ENCODE assay signal across 22 cellular contexts in the genomic region with DNA sequence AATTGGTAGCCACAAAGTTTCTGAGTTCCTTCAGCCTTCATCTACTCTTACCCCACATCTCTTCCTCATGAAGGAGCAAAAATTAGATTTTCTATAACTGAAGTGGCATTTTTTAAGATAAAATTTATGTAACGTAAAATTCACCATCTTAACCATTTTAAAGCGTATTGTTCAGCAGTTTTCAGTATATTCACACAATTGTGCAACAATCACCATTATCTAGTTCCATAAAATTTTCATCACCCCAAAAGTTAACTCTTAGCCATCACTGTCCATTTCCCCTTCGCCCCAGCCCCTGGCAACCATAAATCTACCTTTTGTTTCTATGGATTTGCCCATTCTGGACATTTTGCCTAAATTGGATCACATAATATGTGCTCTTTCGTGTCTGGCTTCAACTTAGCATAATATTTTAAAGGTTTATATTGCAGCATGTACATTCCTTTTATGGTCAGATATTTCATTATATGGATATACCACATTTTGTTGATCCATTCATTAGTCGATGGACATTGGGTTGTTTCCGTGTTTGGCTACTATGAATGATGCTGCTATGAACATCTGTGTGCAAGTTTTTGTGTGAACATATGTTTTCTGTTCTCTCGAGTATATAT. TPM values are rescaled to one million over a fixed set of nuclear protein-coding genes. Genes with fewer than 3 reads are reported as not detected.
A peak's percentile ranks its signal among the peaks of the same experiment; 100 is the strongest.
DNase-seq lines count a peak whose midpoint lies in the region; TF ChIP-seq lines count a peak whose summit lies in the region.
"Had no signal": no experiment of that assay in that cellular context is flagged by ENCODE, and none has a peak within 500 bp of the region (broad histone marks: within the 10 kb centered on the region; RNA-seq: fewer than 3 reads in every experiment).

No MANE protein-coding gene starts in this region.

- intact Hi-C loops in mammary epithelial cell (cut with micrococcal nuclease), result no loop called here
- intact Hi-C loops in MCF 10A (cut with micrococcal nuclease), result loop anchor here (10.0 kb wide), 1 partner anchor 568 kb away; no protein-coding TSS in a partner anchor
- intact Hi-C loops in cardiac septum (cut with DNase I), result no loop called here

- POLR2A ChIA-PET in MCF 10A (lab: Yijun Ruan, JAX), result interaction anchor here (1.6 kb wide), 1 partner anchor 15 kb away, joined by 4 read pairs; no protein-coding TSS in a partner anchor

- DNase-seq in mammary epithelial cell (peak; percentile 41), MCF 10A (ENCODE audit: unreplicated experiment) (no peak), astrocyte of the spinal cord (ENCODE audit: low read depth, low spot score) (peak; percentile 70), fibroblast of mammary gland (ENCODE audit: low read depth) (peak; percentile 84), skeletal muscle cell (ENCODE audit: low read depth) (peak; percentile 47), epidermal melanocyte (ENCODE audit: insufficient read length, low spot score) (no peak), cardiac septum (ENCODE audit: low spot score) (no peak), right atrium auricular region (ENCODE audit: low spot score) (no peak)
- DNase-seq: 8988T; CD4-positive, CD25-positive, alpha-beta regulatory T cell; DMS53; NCI-H1092; NCI-H1417 treated with DMSO at 0.1 percent for 48 hours; NCI-H1694 treated with DMSO at 0.1 percent for 48 hours; NCI-H2081; NCI-H2171; NCI-H226; NCI-H510A; NCI-H69; Right ventricle myocardium superior; RPMI8226 had no signal

- H3K9ac ChIP-seq in mammary epithelial cell (ENCODE audit: insufficient read depth, low read length), result no peak overlapping the region
- H3K9ac ChIP-seq: BLaER1 had no signal

- H3K27ac ChIP-seq in mammary epithelial cell (ENCODE audit: insufficient read depth, low read depth, low read length), result no peak overlapping the region
- no peak overlapping the region for H3K27ac ChIP-seq in right atrium auricular region
- H3K27ac ChIP-seq: BLaER1 had no signal

- H3K27me3 Mint-ChIP-seq in MCF 10A (ENCODE audit: insufficient read depth, unreplicated experiment), result no peaks in the 10 kb centered on the region
- H3K27me3 Mint-ChIP-seq: CD4-positive, CD25-positive, alpha-beta regulatory T cell had no signal

- H2AFZ ChIP-seq in mammary epithelial cell (ENCODE audit: low read depth, low read length), result no peak overlapping the region

- H3K27ac Mint-ChIP-seq in MCF 10A (ENCODE audit: low read depth, unreplicated experiment), result no peak overlapping the region
- H3K27ac Mint-ChIP-seq: CD4-positive, CD25-positive, alpha-beta regulatory T cell had no signal

- H3K36me3 Mint-ChIP-seq in MCF 10A (ENCODE audit: insufficient read depth, unreplicated experiment), result peaks cover 15% of the 10 kb centered on the region

- no peak overlapping the region for H3K4me3 ChIP-seq in mammary epithelial cell (replicated peaks in 1 of 3; ENCODE audit: insufficient read depth in 1 of 3, low read depth in 2 of 3, low read length in 3 of 3)
- H3K4me3 ChIP-seq in astrocyte of the spinal cord (ENCODE audit: low read depth, low read length), result no peak overlapping the region
- H3K4me3 ChIP-seq in fibroblast of mammary gland (ENCODE audit: control insufficient read depth, low read depth, low read length), result no peak overlapping the region
- no peak overlapping the region for H3K4me3 ChIP-seq in skeletal muscle cell (ENCODE audit: low read depth, low read length)
- no peak overlapping the region for H3K4me3 ChIP-seq in right atrium auricular region
- H3K4me3 ChIP-seq: BLaER1 had no signal

- CTCF ChIA-PET in mammary epithelial cell (lab: Charles Lee; ENCODE audit: low non-redundant PET) (interaction anchor here (0.6 kb wide), 1 partner anchor 550 kb away, joined by 8 read pairs; no protein-coding TSS in a partner anchor), MCF 10A (lab: Yijun Ruan, JAX) (no interaction called here)

- no peaks in the 10 kb centered on the region for H3K4me1 Mint-ChIP-seq in MCF 10A (ENCODE audit: insufficient read depth, unreplicated experiment)

- no peak overlapping the region for H3K4me2 ChIP-seq in mammary epithelial cell (ENCODE audit: insufficient read depth, low read depth, low read length)
- H3K4me2 ChIP-seq: BLaER1 had no signal

- dilution Hi-C loops in mammary epithelial cell (cut with HindIII; ENCODE audit: low sequenced_read_pairs), result no loop called here

- no peaks in the 10 kb centered on the region for H3K9me3 Mint-ChIP-seq in MCF 10A (ENCODE audit: unreplicated experiment)
- H3K9me3 Mint-ChIP-seq: CD4-positive, CD25-positive, alpha-beta regulatory T cell had no signal

- no peaks in the 10 kb centered on the region for H3K79me2 ChIP-seq in mammary epithelial cell (ENCODE audit: insufficient read depth, low read length)

- H3K9me3 ChIP-seq in mammary epithelial cell (replicated peaks; ENCODE audit: insufficient read depth, low read length) (no peaks in the 10 kb centered on the region), right atrium auricular region (no peaks in the 10 kb centered on the region)
- H3K9me3 ChIP-seq: BLaER1 had no signal

- H4K20me1 ChIP-seq in mammary epithelial cell (ENCODE audit: insufficient read depth, low read length), result no peaks in the 10 kb centered on the region
- H4K20me1 ChIP-seq: BLaER1 had no signal

- WGBS in mammary epithelial cell (ENCODE audit: low coverage, missing lambda C conversion rate), result 96% methylated on average over 7 of the region's 7 CpGs

- in situ Hi-C loops in mammary epithelial cell (cut with MboI; ENCODE audit: low sequenced_read_pairs in 2 of 2) (no loop called here), astrocyte of the spinal cord (cut with HindIII; ENCODE audit: low sequenced_read_pairs) (no loop called here)

- H3K4me1 ChIP-seq in mammary epithelial cell (ENCODE audit: insufficient read depth, low read length) (no peaks in the 10 kb centered on the region), right atrium auricular region (no peaks in the 10 kb centered on the region)
- H3K4me1 ChIP-seq: BLaER1 had no signal

- H3K27me3 ChIP-seq in mammary epithelial cell (ENCODE audit: insufficient read depth, low read length), result no peaks in the 10 kb centered on the region
- no peaks in the 10 kb centered on the region for H3K27me3 ChIP-seq in right atrium auricular region
- H3K27me3 ChIP-seq: BLaER1 had no signal

- H3K4me3 Mint-ChIP-seq in MCF 10A (ENCODE audit: unreplicated experiment), result no peak overlapping the region
- H3K4me3 Mint-ChIP-seq: CD4-positive, CD25-positive, alpha-beta regulatory T cell had no signal

- TF ChIP-seq CTCF in mammary epithelial cell (conservative IDR thresholded peaks at IDR 0.05 in 1 of 2, IDR thresholded peaks at IDR 0.05 in 1 of 2; ENCODE audit: extremely low read depth in 1 of 2, insufficient read depth in 1 of 2, low read depth in 1 of 2, low read length in 2 of 2) (no peak), MCF 10A (IDR thresholded peaks at IDR 0.05; ENCODE audit: unreplicated experiment) (no peak), astrocyte of the spinal cord (IDR thresholded peaks at IDR 0.05; ENCODE audit: low read depth, low read length) (no peak), fibroblast of mammary gland (conservative IDR thresholded peaks at IDR 0.05; ENCODE audit: control insufficient read depth, insufficient read depth, low read depth, low read length) (no peak), right atrium auricular region (IDR thresholded peaks at IDR 0.05) (no peak)

- BruUV-seq in mammary epithelial cell (replicated peaks; lab: Mats Ljungman, UMichigan) (no TSS peak), MCF 10A (replicated peaks; lab: Mats Ljungman, UMichigan) (no TSS peak)

- H3K36me3 ChIP-seq in mammary epithelial cell (ENCODE audit: insufficient read depth, low read length) (peaks cover 11% of the 10 kb centered on the region), right atrium auricular region (peaks cover 5% of the 10 kb centered on the region)

RNA-seq across cellular contexts. Expression of gene ATIC, which starts 44.6 kb away (rescaled TPM):
- total RNA-seq in mammary epithelial cell (100 to 1,000 TPM in 1 of 2 donors, 10 to 100 TPM in 1; 22.8 to 150 TPM), MCF 10A (2022) (216 and 297 TPM in 2 replicates), cardiac septum (36.8 TPM), right atrium auricular region (10 to 100 TPM; 13.8 to 25.0 TPM)
- 139 TPM for polyA plus RNA-seq in mammary epithelial cell
- 364 TPM for polyA minus RNA-seq in mammary epithelial cell

Comparison
In these comparisons a context has a peak if more than half of its experiments do, and no peak if none do; other contexts are left out.
1. DNase-seq: peak in mammary epithelial cell (single experiment), astrocyte of the spinal cord (single experiment), fibroblast of mammary gland (single experiment) and skeletal muscle cell (single experiment); none in MCF 10A (single experiment), epidermal melanocyte (single experiment), cardiac septum (single experiment) and right atrium auricular region (single experiment).